ENCODE assay signal across 8 cellular contexts in the genomic region with DNA sequence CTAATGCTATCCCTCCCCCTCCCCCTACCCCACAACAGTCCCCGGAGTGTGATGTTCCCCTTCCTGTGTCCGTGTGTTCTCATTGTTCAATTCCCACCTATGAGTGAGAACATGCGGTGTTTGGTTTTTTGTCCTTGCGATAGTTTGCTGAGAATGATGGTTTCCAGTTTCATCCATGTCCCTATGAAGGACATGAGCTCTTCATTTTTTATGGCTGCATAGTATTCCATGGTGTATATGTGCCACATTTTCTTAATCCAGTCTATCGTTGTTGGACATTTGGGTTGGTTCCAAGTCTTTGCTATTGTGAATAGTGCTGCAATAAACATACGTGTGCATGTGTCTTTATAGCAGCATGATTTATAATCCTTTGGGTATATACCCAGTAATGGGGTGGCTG. TPM values are rescaled to one million over a fixed set of nuclear protein-coding genes. Genes with fewer than 3 reads are reported as not detected.
"Had no signal": no experiment of that assay in that cellular context is flagged by ENCODE, and none has a peak within 500 bp of the region (broad histone marks: within the 10 kb centered on the region; RNA-seq: fewer than 3 reads in every experiment).

No MANE protein-coding gene starts in this region.

RNA-seq across cellular contexts. Expression of gene TBX1, which starts 16.6 kb away (rescaled TPM):
- total RNA-seq: hepatocyte, kidney epithelial cell, mononuclear cell had no signal
- polyA plus RNA-seq: mammary epithelial cell; naive thymus-derived CD4-positive, alpha-beta T cell had no signal

RNA-seq across cellular contexts. Expression of gene GP1BB, which starts 53.9 kb away (rescaled TPM):
- total RNA-seq: left cardiac atrium, left ventricle myocardium inferior, left ventricle myocardium superior had no signal
- polyA plus RNA-seq: naive thymus-derived CD4-positive, alpha-beta T cell had no signal
